ENCODE assay signal across 8 cellular contexts in the genomic region with DNA sequence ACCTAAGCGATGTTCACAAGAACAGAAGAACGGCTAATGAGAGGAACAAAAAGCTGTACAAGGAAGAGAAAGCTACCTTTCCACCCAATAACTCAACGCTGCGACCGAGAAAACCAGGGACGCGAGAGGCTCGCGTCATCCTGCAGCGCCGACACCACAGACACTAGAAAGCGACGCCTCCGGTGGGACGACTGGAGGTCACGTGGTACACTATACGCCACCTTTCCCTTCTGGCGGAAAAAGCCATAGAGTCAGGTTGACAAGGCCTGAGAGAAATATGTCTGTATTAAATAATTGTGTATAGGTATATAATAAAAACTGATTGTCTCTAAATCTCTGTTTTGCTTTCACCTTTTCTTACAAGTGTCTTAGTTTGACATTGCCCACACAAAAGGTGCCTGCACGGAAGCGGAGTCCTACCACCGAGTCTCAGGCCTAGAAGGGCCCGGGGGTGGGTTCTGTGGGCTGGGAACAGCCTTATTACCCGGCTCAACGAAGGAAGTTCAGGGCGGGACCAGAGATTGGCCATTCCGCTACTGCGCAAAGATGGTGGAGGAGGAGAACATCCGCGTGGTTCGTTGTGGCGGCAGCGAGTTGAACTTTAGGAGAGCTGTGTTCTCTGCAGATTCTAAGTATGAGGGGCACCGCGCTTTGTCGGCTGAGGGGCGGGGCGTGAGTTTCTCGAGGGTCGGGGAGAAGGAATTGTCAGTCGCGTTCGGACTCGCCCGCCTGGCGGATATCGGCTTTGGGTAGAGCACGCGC. TPM values are rescaled to one million over a fixed set of nuclear protein-coding genes. Genes with fewer than 3 reads are reported as not detected.
A peak's percentile ranks its signal among the peaks of the same experiment; 100 is the strongest.
DNase-seq lines count a peak whose midpoint lies in the region; ATAC-seq and TF ChIP-seq lines count a peak whose summit lies in the region.

TSS of gene WDR75 (plus strand) at position 528 of the 762 bp plus-strand sequence. CDS start at position 547, 19 bp downstream.

- DNase-seq in EH (ENCODE audit: low read depth): peak; percentile 95
- DNase-seq in H4 (ENCODE audit: low spot score): peak; percentile 94
- peak; percentile 93 for DNase-seq in LoVo (ENCODE audit: low spot score)
- peak; percentile 92 for DNase-seq in RWPE2 (ENCODE audit: low spot score)
- peak; percentile 87 for DNase-seq in activated T-helper 2 cell treated with anti-CD3 and anti-CD28 coated beads, Interferon-gamma antibody, Interleukin-2, Interleukin-4, amounts not matched to agents 10 μg/mL and 5 μg/mL and 100 μg/mL, durations not matched to agents 14 hours and 24 hours and 36 hours (ENCODE audit: low spot score)
- peak; percentile 94 for DNase-seq in fibroblast of mammary gland (ENCODE audit: low read depth)
- DNase-seq in naive thymus-derived CD8-positive, alpha-beta T cell: peak; percentile 76 to 97 (median 90)
- peak; percentile 85 to 98 (median 92) for DNase-seq in stimulated activated naive CD4-positive, alpha-beta T cell (lab: John Stamatoyannopoulos, UW)

- H3K4me1 ChIP-seq in RWPE2 (ENCODE audit: insufficient read depth, poor library complexity, severe bottlenecking): peaks cover 8% of the 10 kb centered on the region

- H3K4me3 ChIP-seq in RWPE2 (ENCODE audit: severe bottlenecking) (peak within 1 kb of the TSS; percentile 66), fibroblast of mammary gland (ENCODE audit: control insufficient read depth, low read depth, low read length) (peak within 1 kb of the TSS; percentile 95)

- peak; percentile 98 for ATAC-seq in RWPE2 (ENCODE audit: low read depth)
- peak; percentile 93 for ATAC-seq in naive thymus-derived CD8-positive, alpha-beta T cell

- TF ChIP-seq CTCF in RWPE2 (IDR thresholded peaks at IDR 0.05; ENCODE audit: poor library complexity, severe bottlenecking) (no peak), fibroblast of mammary gland (conservative IDR thresholded peaks at IDR 0.05; ENCODE audit: control insufficient read depth, insufficient read depth, low read depth, low read length) (no peak)

- intact Hi-C loops in activated T-helper 2 cell treated with anti-CD3 and anti-CD28 coated beads, Interferon-gamma antibody, Interleukin-2, Interleukin-4, amounts not matched to agents 10 μg/mL and 5 μg/mL and 100 μg/mL, durations not matched to agents 14 hours and 24 hours and 36 hours (cut with micrococcal nuclease): loop anchor here (1.0 to 5.0 kb wide), 6 partner anchors 141 to 1711 kb away; partner anchors contain the start of genes ASNSD1, HIBCH, OSGEPL1 and SLC40A1

- H3K9me3 Mint-ChIP-seq in activated T-helper 2 cell treated with anti-CD3 and anti-CD28 coated beads, Interferon-gamma antibody, Interleukin-2, Interleukin-4, amounts not matched to agents 10 μg/mL and 5 μg/mL and 100 μg/mL, durations not matched to agents 14 hours and 24 hours and 36 hours: no peaks in the 10 kb centered on the region
- H3K9me3 Mint-ChIP-seq in naive thymus-derived CD8-positive, alpha-beta T cell: no peaks in the 10 kb centered on the region

- peaks cover 8% of the 10 kb centered on the region for H3K27me3 Mint-ChIP-seq in activated T-helper 2 cell treated with anti-CD3 and anti-CD28 coated beads, Interferon-gamma antibody, Interleukin-2, Interleukin-4, amounts not matched to agents 10 μg/mL and 5 μg/mL and 100 μg/mL, durations not matched to agents 14 hours and 24 hours and 36 hours (ENCODE audit: low read depth)
- no peaks in the 10 kb centered on the region for H3K27me3 Mint-ChIP-seq in naive thymus-derived CD8-positive, alpha-beta T cell

- H3K9me3 ChIP-seq in RWPE2 (ENCODE audit: severe bottlenecking): no peaks in the 10 kb centered on the region

- H3K36me3 ChIP-seq in RWPE2 (ENCODE audit: low read depth): peaks cover 32% of the 10 kb centered on the region

- POLR2A ChIA-PET in naive thymus-derived CD8-positive, alpha-beta T cell (lab: Charles Lee): interaction anchor here (0.6 to 2.4 kb wide), 10 partner anchors 17 to 322 kb away, joined by 3 to 17 read pairs (median 4); partner anchors contain the start of genes ANKAR, OSGEPL1 and SLC40A1

- no peak within 1 kb of the TSS for H3K4me3 Mint-ChIP-seq in activated T-helper 2 cell treated with anti-CD3 and anti-CD28 coated beads, Interferon-gamma antibody, Interleukin-2, Interleukin-4, amounts not matched to agents 10 μg/mL and 5 μg/mL and 100 μg/mL, durations not matched to agents 14 hours and 24 hours and 36 hours (ENCODE audit: low read depth)
- peak within 1 kb of the TSS in 4 of 10 donors; percentile 97 to 100 (median 100) for H3K4me3 Mint-ChIP-seq in naive thymus-derived CD8-positive, alpha-beta T cell

- H3K36me3 Mint-ChIP-seq in activated T-helper 2 cell treated with anti-CD3 and anti-CD28 coated beads, Interferon-gamma antibody, Interleukin-2, Interleukin-4, amounts not matched to agents 10 μg/mL and 5 μg/mL and 100 μg/mL, durations not matched to agents 14 hours and 24 hours and 36 hours (ENCODE audit: low read depth): peaks cover 10% of the 10 kb centered on the region
- peaks cover 0 to 2% (median 2%) of the 10 kb centered on the region in 3 donors for H3K36me3 Mint-ChIP-seq in naive thymus-derived CD8-positive, alpha-beta T cell

- peaks cover 17% of the 10 kb centered on the region for H3K4me1 Mint-ChIP-seq in activated T-helper 2 cell treated with anti-CD3 and anti-CD28 coated beads, Interferon-gamma antibody, Interleukin-2, Interleukin-4, amounts not matched to agents 10 μg/mL and 5 μg/mL and 100 μg/mL, durations not matched to agents 14 hours and 24 hours and 36 hours (ENCODE audit: low read depth)
- peaks cover 0 to 19% (median 11%) of the 10 kb centered on the region in 4 donors for H3K4me1 Mint-ChIP-seq in naive thymus-derived CD8-positive, alpha-beta T cell

- H3K27ac ChIP-seq in RWPE2 (ENCODE audit: poor library complexity, severe bottlenecking): peak within 1 kb of the TSS; percentile 22

- no peaks in the 10 kb centered on the region for H3K27me3 ChIP-seq in RWPE2 (ENCODE audit: insufficient read depth, poor library complexity, severe bottlenecking)

- peak within 1 kb of the TSS; percentile 100 for H3K27ac Mint-ChIP-seq in activated T-helper 2 cell treated with anti-CD3 and anti-CD28 coated beads, Interferon-gamma antibody, Interleukin-2, Interleukin-4, amounts not matched to agents 10 μg/mL and 5 μg/mL and 100 μg/mL, durations not matched to agents 14 hours and 24 hours and 36 hours
- H3K27ac Mint-ChIP-seq in naive thymus-derived CD8-positive, alpha-beta T cell: peak within 1 kb of the TSS in 9 of 10 donors; percentile 99 to 100 (median 100)

RNA-seq across cellular contexts. Expression of gene WDR75, which starts in this region (rescaled TPM):
- total RNA-seq in H4 (2014; rRNA removed; shearing (Covaris generic)): 62.1 and 68.6 TPM in 2 replicates
- total RNA-seq in activated T-helper 2 cell treated with anti-CD3 and anti-CD28 coated beads, Interferon-gamma antibody, Interleukin-2, Interleukin-4, amounts not matched to agents 10 μg/mL and 5 μg/mL and 100 μg/mL, durations not matched to agents 14 hours and 24 hours and 36 hours: 90.7 and 94.4 TPM in 2 replicates
- total RNA-seq in naive thymus-derived CD8-positive, alpha-beta T cell: 10 to 100 TPM; 64.1 to 67.4 TPM
- 10 to 100 TPM in 1 of 3 donors, 1 to 10 TPM in 2; 8.3 to 17.5 (median 9.5) TPM for polyA plus RNA-seq in naive thymus-derived CD8-positive, alpha-beta T cell

Comparison
In these comparisons a context has a peak if more than half of its experiments do, and no peak if none do; other contexts are left out.
1. Peak in every context shown above with its lines: DNase-seq, ATAC-seq, H3K4me3 ChIP-seq and H3K27ac ChIP-seq.